14 cellular contexts compared by ENCODE assay signal in genomic region chr9:407255-407654, GRCh38.
DNase-seq lines count a peak whose midpoint lies in the region; ATAC-seq and TF ChIP-seq lines count a peak whose summit lies in the region.
"Had no signal": no experiment of that assay in that cellular context is flagged by ENCODE, and none has a peak within 500 bp of the region (broad histone marks: within the 10 kb centered on the region; RNA-seq: fewer than 3 reads in every experiment).

No MANE protein-coding gene starts in this region.

- no peaks in the 10 kb centered on the region for H3K9me3 ChIP-seq in HEK293 (ENCODE audit: control insufficient read depth, insufficient read depth, low read depth, low read length)

- TF ChIP-seq CTCF in HEK293 (tag by site-specific recombination; IDR thresholded peaks at IDR 0.05): 0 out of 2 replicates have a peak, but pooled peaks have one; percentile 36
- peak; percentile 51 for TF ChIP-seq CTCF in epithelial cell of proximal tubule (conservative IDR thresholded peaks at IDR 0.05; ENCODE audit: low read depth, low read length)

- H3K4me3 ChIP-seq in HEK293 (ENCODE audit: low read depth, low read length): no peak overlapping the region
- H3K4me3 ChIP-seq in epithelial cell of proximal tubule (ENCODE audit: low read depth, low read length): no peak overlapping the region

- H3K36me3 ChIP-seq in HEK293 (ENCODE audit: control insufficient read depth in 2 of 2, insufficient read depth in 1 of 2, low read length in 2 of 2): no peaks in the 10 kb centered on the region

- peak; percentile 10 for DNase-seq in A172 (ENCODE audit: low spot score)
- DNase-seq in epithelial cell of proximal tubule (ENCODE audit: low read depth): no peak
- peak; percentile 56 for DNase-seq in left kidney (ENCODE audit: low read depth, low spot score)
- no peak for DNase-seq in NCI-H2029 treated with DMSO at 0.1 percent for 48 hours (lab: John Stamatoyannopoulos, UW)
- no peak for DNase-seq in stimulated activated naive CD8-positive, alpha-beta T cell treated with anti-CD3 and anti-CD28 coated beads, Interleukin-15, Interleukin-2, amounts not matched to agents 100 U/mL and 50 U/mL, for 24 hours
- no peak for DNase-seq in cerebellum (ENCODE audit: low spot score)
- no peak for DNase-seq in NCI-H1048 (lab: John Stamatoyannopoulos, UW)
- DNase-seq: activated CD4-positive, CD25-positive, alpha-beta regulatory T cell treated with anti-CD3 and anti-CD28 coated beads, Interleukin-2, amount 50 U/mL, for 72 hours; DMS79; IMR-90; mammary epithelial cell; NCI-H1417 treated with DMSO at 0.1 percent for 48 hours; T-helper 1 cell had no signal

- no peak for ATAC-seq in stimulated activated naive CD8-positive, alpha-beta T cell treated with anti-CD3 and anti-CD28 coated beads, Interleukin-15, Interleukin-2, amounts not matched to agents 100 U/mL and 50 U/mL, for 24 hours

- H3K4me1 ChIP-seq in HEK293 (ENCODE audit: control insufficient read depth, insufficient read depth, low read length): no peaks in the 10 kb centered on the region

- POLR2A ChIA-PET in HEK293 (lab: Yijun Ruan, JAX): no interaction called here

- CTCF ChIA-PET in HEK293 (lab: Yijun Ruan, JAX): interaction anchor here (1.0 kb wide), 1 partner anchor 60 kb away, joined by 3 read pairs; no protein-coding TSS in a partner anchor

- no peak overlapping the region for H3K27ac ChIP-seq in HEK293 (ENCODE audit: extremely low read depth, low read depth, low read length)

TF ChIP-seq in HEK293, 187 proteins besides CTCF, POLR2A, EP300 and RAD21:
- no peak for TF ChIP-seq ZNF707 (tag by site-specific recombination; IDR thresholded peaks at IDR 0.05)
- TF ChIP-seq ZNF221 (tag by site-specific recombination; IDR thresholded peaks at IDR 0.05; ENCODE audit: borderline replicate concordance): no peak

Comparison
In these comparisons a context has a peak if more than half of its experiments do, and no peak if none do; other contexts are left out.
1. DNase-seq: peak in A172 (single experiment) and left kidney (single experiment); none in epithelial cell of proximal tubule (single experiment), NCI-H2029 treated with DMSO at 0.1 percent for 48 hours (single experiment), stimulated activated naive CD8-positive, alpha-beta T cell treated with anti-CD3 and anti-CD28 coated beads, Interleukin-15, Interleukin-2, amounts not matched to agents 100 U/mL and 50 U/mL, for 24 hours (single experiment), cerebellum (single experiment) and NCI-H1048 (single experiment).